14 cellular contexts compared by ENCODE assay signal in the genomic region with DNA sequence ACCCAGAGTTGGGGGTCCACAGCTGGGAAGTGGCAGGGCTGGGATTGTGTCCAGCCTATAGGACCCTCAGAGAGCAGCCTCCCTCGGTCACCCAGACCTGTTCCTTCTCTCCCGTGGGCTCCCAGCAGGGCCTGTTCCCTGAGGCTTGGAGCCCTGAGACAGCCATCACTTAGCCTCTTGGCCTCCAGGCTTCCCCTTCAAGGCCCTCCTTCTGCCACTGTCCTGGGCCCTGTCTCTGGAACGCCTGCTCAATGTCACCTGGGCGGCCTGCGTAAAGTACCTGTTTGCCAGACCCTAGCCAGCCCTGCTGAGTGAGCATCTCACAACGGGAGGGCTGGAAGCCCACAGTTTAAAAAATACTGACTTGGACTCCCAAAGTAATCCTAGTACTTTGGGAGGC. TPM values are rescaled to one million over a fixed set of nuclear protein-coding genes. Genes with fewer than 3 reads are reported as not detected.
DNase-seq lines count a peak whose midpoint lies in the region; ATAC-seq, FAIRE-seq and TF ChIP-seq lines count a peak whose summit lies in the region.
"Had no signal": no experiment of that assay in that cellular context is flagged by ENCODE, and none has a peak within 500 bp of the region (broad histone marks: within the 10 kb centered on the region; RNA-seq: fewer than 3 reads in every experiment).

No MANE protein-coding gene starts in this region.

- H3K27me3 Mint-ChIP-seq in memory B cell, result no peaks in the 10 kb centered on the region
- H3K27me3 Mint-ChIP-seq in CD8-positive, alpha-beta memory T cell, result peaks cover 19 to 23% of the 10 kb centered on the region in 2 donors

- no peak overlapping the region for H3K4me2 ChIP-seq in KMS-11
- peak overlapping the region; percentile 39; the same call in 1 of the 2 replicates for H3K4me2 ChIP-seq in K562 (ENCODE audit: insufficient read depth, low read length)

- H3K27ac ChIP-seq in KMS-11, result peak overlapping the region; percentile 51; the same call in 1 of the 2 replicates
- H3K27ac ChIP-seq in K562 (ENCODE audit: extremely low read depth, low read depth, low read length), result peak overlapping the region; percentile 63
- H3K27ac ChIP-seq in substantia nigra (ENCODE audit: low read depth, low read length, poor library complexity, severe bottlenecking), result peak overlapping the region; percentile 93
- H3K27ac ChIP-seq in CD8-positive, alpha-beta memory T cell (ENCODE audit: low read depth, low read length), result no peak overlapping the region

- H4K20me1 ChIP-seq in KMS-11 (ENCODE audit: insufficient read depth), result no peaks in the 10 kb centered on the region
- no peaks in the 10 kb centered on the region for H4K20me1 ChIP-seq in K562 (replicated peaks; ENCODE audit: control insufficient read depth, insufficient read depth, low read length)

- TF ChIP-seq CTCF in KMS-11 (conservative IDR thresholded peaks at IDR 0.05; ENCODE audit: low read depth, low read length) (no peak), K562 (IDR thresholded peaks at IDR 0.05 in 2 of 3, conservative IDR thresholded peaks at IDR 0.05 in 1 of 3; ENCODE audit: insufficient read depth in 2 of 3, low read depth in 1 of 3, low read length in 3 of 3) (no peak), GM20000 (IDR thresholded peaks at IDR 0.05; ENCODE audit: extremely low read depth, missing control alignments) (no peak)

- H3K4me3 ChIP-seq in KMS-11 (IDR thresholded peaks at IDR 0.05; ENCODE audit: insufficient read depth, low read depth, low read length) (no peak overlapping the region), K562 (no peak overlapping the region)
- H3K4me3 ChIP-seq in CD8-positive, alpha-beta memory T cell (ENCODE audit: low read length), result no peak overlapping the region
- H3K4me3 ChIP-seq: coronary artery had no signal

- H3K27ac Mint-ChIP-seq in memory B cell, result peak overlapping the region; percentile 93
- H3K27ac Mint-ChIP-seq in CD8-positive, alpha-beta memory T cell, result peak overlapping the region in 1 of 8 donors; percentile 26
- H3K27ac Mint-ChIP-seq: stimulated activated effector memory CD8-positive, alpha-beta T cell treated with anti-CD3 and anti-CD28 coated beads, Interleukin-12 subunit alpha, Interleukin-12 subunit beta, amount 100 ng/mL, for 72 hours had no signal

- H3K79me2 ChIP-seq in KMS-11 (ENCODE audit: insufficient read depth, low read depth) (peaks cover 94% of the 10 kb centered on the region), K562 (ENCODE audit: control insufficient read depth, insufficient read depth, low read length) (peaks cover 71% of the 10 kb centered on the region)

- BruUV-seq in K562 (replicated peaks; lab: Mats Ljungman, UMichigan), result no TSS peak

- H3K9me3 ChIP-seq in K562 (replicated peaks; ENCODE audit: control insufficient read depth, insufficient read depth, low read depth, low read length), result no peaks in the 10 kb centered on the region
- H3K9me3 ChIP-seq in CD8-positive, alpha-beta memory T cell (ENCODE audit: low read length), result no peaks in the 10 kb centered on the region

- no peaks in the 10 kb centered on the region for H3K9me1 ChIP-seq in K562 (ENCODE audit: control insufficient read depth, insufficient read depth, low read length)

- FAIRE-seq in K562 (lab: Jason Lieb, UNC), result no peak

- no peaks in the 10 kb centered on the region for H3K27me3 ChIP-seq in KMS-11 (ENCODE audit: insufficient read depth, low read depth)
- H3K27me3 ChIP-seq in K562 (ENCODE audit: control insufficient read depth in 2 of 2, insufficient read depth in 2 of 2, low read length in 2 of 2), result no peaks in the 10 kb centered on the region
- H3K27me3 ChIP-seq in CD8-positive, alpha-beta memory T cell (ENCODE audit: insufficient read depth, low read length, poor library complexity, severe bottlenecking), result peaks cover 5% of the 10 kb centered on the region

- DNase-seq in K562 (ENCODE audit: extremely low read depth in 1 of 4, low spot score in 3 of 4), result no peak
- no peak for DNase-seq in memory B cell (ENCODE audit: low spot score in 2 of 2)
- DNase-seq in substantia nigra (lab: John Stamatoyannopoulos, UW), result no peak
- no peak for DNase-seq in NCI-H2029 treated with DMSO at 0.1 percent for 48 hours (lab: John Stamatoyannopoulos, UW)
- DNase-seq in CD8-positive, alpha-beta memory T cell, result no peak
- DNase-seq in GM20000 (ENCODE audit: low spot score), result no peak
- DNase-seq: activated gamma-delta T cell, aorta, glutamatergic neuron, SHP77 treated with DMSO at 0.1 percent for 48 hours had no signal

- H2AFZ ChIP-seq in KMS-11 (ENCODE audit: low read depth) (no peak overlapping the region), K562 (ENCODE audit: low read depth, low read length) (no peak overlapping the region)

- peak overlapping the region; percentile 43 for H3K4me3 Mint-ChIP-seq in memory B cell
- no peak overlapping the region for H3K4me3 Mint-ChIP-seq in CD8-positive, alpha-beta memory T cell
- H3K4me3 Mint-ChIP-seq: stimulated activated effector memory CD8-positive, alpha-beta T cell treated with anti-CD3 and anti-CD28 coated beads, Interleukin-12 subunit alpha, Interleukin-12 subunit beta, amount 100 ng/mL, for 72 hours had no signal

- TF ChIP-seq EP300 in K562 (IDR thresholded peaks at IDR 0.05; ENCODE audit: low read length), result no peak

- no peak for TF ChIP-seq RAD21 in K562 (CRISPR knock-in tag; conservative IDR thresholded peaks at IDR 0.05 in 1 of 2, IDR thresholded peaks at IDR 0.05 in 1 of 2)

- H3K4me1 ChIP-seq in KMS-11 (ENCODE audit: low read depth, poor library complexity, severe bottlenecking) (peaks cover 82% of the 10 kb centered on the region), K562 (replicated peaks in 1 of 2; ENCODE audit: control insufficient read depth in 2 of 2, insufficient read depth in 2 of 2, low read length in 2 of 2) (peaks cover 47 to 78% of the 10 kb centered on the region in 2 experiments)
- peaks cover 4% of the 10 kb centered on the region for H3K4me1 ChIP-seq in CD8-positive, alpha-beta memory T cell (ENCODE audit: insufficient read depth, low read length)

- no peak for TF ChIP-seq POLR2A in K562 (conservative IDR thresholded peaks at IDR 0.05)

- in situ Hi-C loops in K562 (cut with MboI), result no loop called here

- H3K4me1 Mint-ChIP-seq in memory B cell, result peaks cover 66% of the 10 kb centered on the region
- H3K4me1 Mint-ChIP-seq in CD8-positive, alpha-beta memory T cell, result peaks cover 0 to 5% (median 3%) of the 10 kb centered on the region in 3 donors

- ATAC-seq in K562, result no peak
- ATAC-seq in memory B cell (ENCODE audit: low read depth), result no peak
- ATAC-seq: activated CD4-positive, CD25-positive, alpha-beta regulatory T cell treated with anti-CD3 and anti-CD28 coated beads, Interleukin-2, amount 50 U/mL, for 24 hours; stimulated activated effector memory CD8-positive, alpha-beta T cell treated with anti-CD3 and anti-CD28 coated beads, Interleukin-12 subunit alpha, Interleukin-12 subunit beta, amount 100 ng/mL, for 72 hours had no signal

- WGBS in K562 (ENCODE audit: insufficient coverage, low coverage, missing lambda C conversion rate), result 86% methylated on average over 4 of the region's 6 CpGs

- POLR2A ChIA-PET in K562 (lab: Yijun Ruan, JAX), result no interaction called here
- POLR2A ChIA-PET in CD8-positive, alpha-beta memory T cell (lab: Charles Lee), result no interaction called here

- H3K36me3 ChIP-seq in KMS-11 (ENCODE audit: insufficient read depth), result no peaks in the 10 kb centered on the region
- H3K36me3 ChIP-seq in K562 (ENCODE audit: control insufficient read depth, insufficient read depth, low read length), result no peaks in the 10 kb centered on the region
- no peaks in the 10 kb centered on the region for H3K36me3 ChIP-seq in CD8-positive, alpha-beta memory T cell (ENCODE audit: insufficient read depth, low read length)

- intact Hi-C loops in K562 (cut with micrococcal nuclease), result loop anchor here (5.0 kb wide), 1 partner anchor 54 kb away; no protein-coding TSS in a partner anchor

- CTCF ChIA-PET in K562 (lab: Yijun Ruan, JAX; ENCODE audit: low intra/inter-chr PET ratio), result no interaction called here
- CTCF ChIA-PET in CD8-positive, alpha-beta memory T cell (lab: Charles Lee), result no interaction called here

- H3K36me3 Mint-ChIP-seq in memory B cell, result peaks cover 2% of the 10 kb centered on the region
- no peaks in the 10 kb centered on the region for H3K36me3 Mint-ChIP-seq in CD8-positive, alpha-beta memory T cell
- H3K36me3 Mint-ChIP-seq: stimulated activated effector memory CD8-positive, alpha-beta T cell treated with anti-CD3 and anti-CD28 coated beads, Interleukin-12 subunit alpha, Interleukin-12 subunit beta, amount 100 ng/mL, for 72 hours had no signal

- H3K9ac ChIP-seq in KMS-11, result no peak overlapping the region
- H3K9ac ChIP-seq in K562 (ENCODE audit: insufficient read depth in 1 of 2, low read depth in 2 of 2, low read length in 2 of 2), result peak overlapping the region; percentile 57 to 88

- no peaks in the 10 kb centered on the region for H3K9me3 Mint-ChIP-seq in memory B cell
- H3K9me3 Mint-ChIP-seq in CD8-positive, alpha-beta memory T cell, result no peaks in the 10 kb centered on the region
- H3K9me3 Mint-ChIP-seq: stimulated activated effector memory CD8-positive, alpha-beta T cell treated with anti-CD3 and anti-CD28 coated beads, Interleukin-12 subunit alpha, Interleukin-12 subunit beta, amount 100 ng/mL, for 72 hours had no signal

RNA-seq across cellular contexts. Expression of a gene that starts 6.5 kb away (rescaled TPM):
- 6.4 and 13.2 TPM in 2 replicates for total RNA-seq in K562 (2011; cell fraction: chromatin; rRNA removed; ENCODE audit: low replicate concordance)
- 12.2 and 15.0 TPM in 2 replicates for total RNA-seq in K562 (2011; cell fraction: nucleolus; rRNA removed)
- total RNA-seq in K562 (2011; cell fraction: nucleoplasm; rRNA removed), result 10.2 and 10.6 TPM in 2 replicates
- total RNA-seq in K562 (2014; rRNA removed) (4.6 and 5.7 TPM in 2 replicates), K562 (2014; rRNA removed; fragmentation: Illumina TruSeq; extraction: Trizol) (2.8 and 3.5 TPM in 2 replicates), K562 (2015; rRNA removed; fragmentation: Illumina TruSeq; extraction: Trizol) (4.3 and 4.6 TPM in 2 replicates), K562 (2021) (11.4 and 11.5 TPM in 2 replicates)
- polyA plus RNA-seq in K562 (2011; rRNA removed) (6.6 and 6.8 TPM in 2 replicates), K562 (2014; fragmentation: Illumina TruSeq; extraction: Trizol) (4.2 and 5.4 TPM in 2 replicates), K562 (2014; fragmentation: Nextera tagmentation; extraction: Ambion mirVana) (under 1 TPM; 0.10 to 0.18 TPM), K562 (2014; rRNA removed) (6.0 and 7.0 TPM in 2 replicates)
- 8.2 and 17.9 TPM in 2 replicates for polyA plus RNA-seq in K562 (2011; cell fraction: cytosol; rRNA removed)
- 6.0 and 12.6 TPM in 2 replicates for polyA plus RNA-seq in K562 (2011; cell fraction: nucleus; rRNA removed)
- 4.6 and 7.2 TPM in 2 replicates for polyA plus RNA-seq in K562 (2012)
- 10.3 and 15.4 TPM in 2 replicates for polyA minus RNA-seq in K562 (2011; rRNA and poly(A)+ RNA removed)
- 18.6 and 19.4 TPM in 2 replicates for polyA minus RNA-seq in K562 (2011; cell fraction: cytosol; rRNA and poly(A)+ RNA removed)
- 4.6 and 5.1 TPM in 2 replicates for polyA minus RNA-seq in K562 (2011; cell fraction: nucleus; rRNA and poly(A)+ RNA removed)
- under 1 TPM; 0.27 to 0.37 TPM for total RNA-seq in CD8-positive, alpha-beta memory T cell
- polyA plus RNA-seq in CD8-positive, alpha-beta memory T cell, result 0.03 TPM

RNA-seq across cellular contexts. Expression of a gene that starts 38.8 kb away (rescaled TPM):
- 31.0 and 48.3 TPM in 2 replicates for total RNA-seq in K562 (2011; cell fraction: chromatin; rRNA removed; ENCODE audit: low replicate concordance)
- total RNA-seq in K562 (2011; cell fraction: nucleolus; rRNA removed), result 30.9 and 36.7 TPM in 2 replicates
- total RNA-seq in K562 (2011; cell fraction: nucleoplasm; rRNA removed), result 33.9 and 34.4 TPM in 2 replicates
- total RNA-seq in K562 (2014; rRNA removed) (25.5 and 28.3 TPM in 2 replicates), K562 (2014; rRNA removed; fragmentation: Illumina TruSeq; extraction: Trizol) (28.6 and 29.0 TPM in 2 replicates), K562 (2015; rRNA removed; fragmentation: Illumina TruSeq; extraction: Trizol) (26.8 and 27.1 TPM in 2 replicates), K562 (2021) (51.8 and 54.3 TPM in 2 replicates)
- polyA plus RNA-seq in K562 (2011; rRNA removed) (20.0 and 21.7 TPM in 2 replicates), K562 (2014; fragmentation: Illumina TruSeq; extraction: Trizol) (37.7 and 40.8 TPM in 2 replicates), K562 (2014; fragmentation: Nextera tagmentation; extraction: Ambion mirVana) (10 to 100 TPM; 10.9 to 13.1 TPM), K562 (2014; rRNA removed) (23.6 and 29.1 TPM in 2 replicates)
- polyA plus RNA-seq in K562 (2011; cell fraction: cytosol; rRNA removed), result 23.2 and 29.6 TPM in 2 replicates
- 13.3 and 18.3 TPM in 2 replicates for polyA plus RNA-seq in K562 (2011; cell fraction: nucleus; rRNA removed)
- 23.3 and 33.4 TPM in 2 replicates for polyA plus RNA-seq in K562 (2012)
- 31.6 and 37.3 TPM in 2 replicates for polyA minus RNA-seq in K562 (2011; rRNA and poly(A)+ RNA removed)
- 23.3 and 24.0 TPM in 2 replicates for polyA minus RNA-seq in K562 (2011; cell fraction: cytosol; rRNA and poly(A)+ RNA removed)
- polyA minus RNA-seq in K562 (2011; cell fraction: nucleus; rRNA and poly(A)+ RNA removed), result 13.6 and 15.8 TPM in 2 replicates
- total RNA-seq in CD8-positive, alpha-beta memory T cell, result 10 to 100 TPM; 59.9 to 60.9 TPM
- polyA plus RNA-seq in CD8-positive, alpha-beta memory T cell, result 29.4 TPM

RNA-seq across cellular contexts. Expression of a gene that starts 57.1 kb away (rescaled TPM):
- total RNA-seq in K562 (2011; cell fraction: chromatin; rRNA removed; ENCODE audit: low replicate concordance), result 183 and 296 TPM in 2 replicates
- total RNA-seq in K562 (2011; cell fraction: nucleolus; rRNA removed), result 255 and 271 TPM in 2 replicates
- total RNA-seq in K562 (2011; cell fraction: nucleoplasm; rRNA removed), result 227 and 246 TPM in 2 replicates
- total RNA-seq in K562 (2014; rRNA removed) (311 and 355 TPM in 2 replicates), K562 (2014; rRNA removed; fragmentation: Illumina TruSeq; extraction: Trizol) (320 and 405 TPM in 2 replicates), K562 (2015; rRNA removed; fragmentation: Illumina TruSeq; extraction: Trizol) (153 and 156 TPM in 2 replicates), K562 (2021) (308 and 361 TPM in 2 replicates)
- polyA plus RNA-seq in K562 (2011; rRNA removed) (669 and 756 TPM in 2 replicates), K562 (2014; fragmentation: Illumina TruSeq; extraction: Trizol) (528 and 598 TPM in 2 replicates), K562 (2014; fragmentation: Nextera tagmentation; extraction: Ambion mirVana) (100 to 1,000 TPM in 1 of 2 experiments, 10 to 100 TPM in 1; 93.1 to 125 TPM), K562 (2014; rRNA removed) (638 and 723 TPM in 2 replicates)
- polyA plus RNA-seq in K562 (2011; cell fraction: cytosol; rRNA removed), result 757 and 998 TPM in 2 replicates
- polyA plus RNA-seq in K562 (2011; cell fraction: nucleus; rRNA removed), result 651 and 768 TPM in 2 replicates
- polyA plus RNA-seq in K562 (2012), result 264 and 832 TPM in 2 replicates
- 190 and 217 TPM in 2 replicates for polyA minus RNA-seq in K562 (2011; rRNA and poly(A)+ RNA removed)
- polyA minus RNA-seq in K562 (2011; cell fraction: cytosol; rRNA and poly(A)+ RNA removed), result 89.9 and 115 TPM in 2 replicates
- polyA minus RNA-seq in K562 (2011; cell fraction: nucleus; rRNA and poly(A)+ RNA removed), result 99.2 and 197 TPM in 2 replicates
- total RNA-seq in CD8-positive, alpha-beta memory T cell, result 100 to 1,000 TPM; 757 to 758 TPM
- polyA plus RNA-seq in CD8-positive, alpha-beta memory T cell, result 103 TPM
